In genomic region chr6:455006-455585, GRCh38 we compare ENCODE assay signal across 16 cellular contexts.
DNase-seq lines count a peak whose midpoint lies in the region; ATAC-seq and TF ChIP-seq lines count a peak whose summit lies in the region.
"Had no signal": no experiment of that assay in that cellular context is flagged by ENCODE, and none has a peak within 500 bp of the region (broad histone marks: within the 10 kb centered on the region; RNA-seq: fewer than 3 reads in every experiment).

No MANE protein-coding gene starts in this region.

- 88 to 89% methylated on average over 11 of the region's 11 CpGs for WGBS in thyroid gland, 2 donors

- H3K4me1 ChIP-seq in thyroid gland = no peaks in the 10 kb centered on the region
- H3K4me1 ChIP-seq: ascending aorta, Caco-2, Peyer's patch had no signal

- TF ChIP-seq CTCF in thyroid gland (IDR thresholded peaks at IDR 0.05) = no peak

- peaks cover 0 to 3% (median under 1%) of the 10 kb centered on the region in 6 donors for H3K9me3 Mint-ChIP-seq in immature natural killer cell

- peak; percentile 98 for ATAC-seq in stimulated activated naive CD8-positive, alpha-beta T cell treated with anti-CD3 and anti-CD28 coated beads, Interleukin-15, Interleukin-2, amounts not matched to agents 100 U/mL and 50 U/mL, for 24 hours

- intact Hi-C loops in thyroid gland (cut with DNase I) = no loop called here

- no peak overlapping the region for H3K27ac ChIP-seq in thyroid gland
- H3K27ac ChIP-seq: ascending aorta, Peyer's patch had no signal

- peaks cover 0 to 9% (median 0%) of the 10 kb centered on the region in 3 donors for H3K36me3 Mint-ChIP-seq in immature natural killer cell

- no peak for TF ChIP-seq POLR2A in thyroid gland (IDR thresholded peaks at IDR 0.05)

- H3K4me3 Mint-ChIP-seq in immature natural killer cell = no peak overlapping the region

- H3K36me3 ChIP-seq in thyroid gland = no peaks in the 10 kb centered on the region
- H3K36me3 ChIP-seq: ascending aorta, Peyer's patch had no signal

- no peak overlapping the region for H3K4me3 ChIP-seq in thyroid gland (replicated peaks in 1 of 3)
- H3K4me3 ChIP-seq: ascending aorta, Peyer's patch had no signal

- H3K4me1 Mint-ChIP-seq in immature natural killer cell = peaks cover 0 to 5% of the 10 kb centered on the region in 2 donors

- no peaks in the 10 kb centered on the region for H3K9me3 ChIP-seq in thyroid gland
- H3K9me3 ChIP-seq: ascending aorta, Caco-2, Peyer's patch had no signal

- no peaks in the 10 kb centered on the region for H3K27me3 ChIP-seq in thyroid gland
- H3K27me3 ChIP-seq: ascending aorta, Peyer's patch had no signal

- no peak overlapping the region for H3K27ac Mint-ChIP-seq in immature natural killer cell
- H3K27ac Mint-ChIP-seq: progenitor cell of endocrine pancreas had no signal

- H3K27me3 Mint-ChIP-seq in immature natural killer cell (ENCODE audit: low read depth in 3 of 3) = peaks cover 0 to 2% (median 0%) of the 10 kb centered on the region in 3 donors

- peak; percentile 76 for DNase-seq in activated effector memory CD4-positive, alpha-beta T cell treated with anti-CD3 and anti-CD28 coated beads, Interleukin-2, amount 50 U/mL, for 16 hours
- DNase-seq in activated effector memory CD4-positive, alpha-beta T cell treated with Interleukin-2 at 50 U/mL for 16 hours = no peak
- DNase-seq in activated T-cell treated with anti-CD3 and anti-CD28 coated beads, Interleukin-2, amount 50 U/mL, for 48 hours = peak; percentile 66 to 70
- DNase-seq in kidney tubule cell (ENCODE audit: low spot score) (peak; percentile 15), cerebellum (ENCODE audit: low spot score) (no peak), thyroid gland (no peak), immature natural killer cell (no peak)
- DNase-seq in stimulated activated naive CD8-positive, alpha-beta T cell treated with anti-CD3 and anti-CD28 coated beads, Interleukin-15, Interleukin-2, amounts not matched to agents 100 U/mL and 50 U/mL, for 24 hours = peak; percentile 55
- DNase-seq: Caco-2, dermis blood vessel endothelial cell, hippocampal formation, NCI-H2081 treated with DMSO at 0.1 percent for 48 hours, NCI-H69 had no signal

Comparison
In these comparisons a context has a peak if more than half of its experiments do, and no peak if none do; other contexts are left out.
1. DNase-seq: peak in activated effector memory CD4-positive, alpha-beta T cell treated with anti-CD3 and anti-CD28 coated beads, Interleukin-2, amount 50 U/mL, for 16 hours (single experiment), activated T-cell treated with anti-CD3 and anti-CD28 coated beads, Interleukin-2, amount 50 U/mL, for 48 hours (2 of 2), kidney tubule cell (single experiment) and stimulated activated naive CD8-positive, alpha-beta T cell treated with anti-CD3 and anti-CD28 coated beads, Interleukin-15, Interleukin-2, amounts not matched to agents 100 U/mL and 50 U/mL, for 24 hours (single experiment); none in activated effector memory CD4-positive, alpha-beta T cell treated with Interleukin-2 at 50 U/mL for 16 hours (single experiment), cerebellum (single experiment), thyroid gland (0 of 2) and immature natural killer cell (0 of 3).